In the genomic region with DNA sequence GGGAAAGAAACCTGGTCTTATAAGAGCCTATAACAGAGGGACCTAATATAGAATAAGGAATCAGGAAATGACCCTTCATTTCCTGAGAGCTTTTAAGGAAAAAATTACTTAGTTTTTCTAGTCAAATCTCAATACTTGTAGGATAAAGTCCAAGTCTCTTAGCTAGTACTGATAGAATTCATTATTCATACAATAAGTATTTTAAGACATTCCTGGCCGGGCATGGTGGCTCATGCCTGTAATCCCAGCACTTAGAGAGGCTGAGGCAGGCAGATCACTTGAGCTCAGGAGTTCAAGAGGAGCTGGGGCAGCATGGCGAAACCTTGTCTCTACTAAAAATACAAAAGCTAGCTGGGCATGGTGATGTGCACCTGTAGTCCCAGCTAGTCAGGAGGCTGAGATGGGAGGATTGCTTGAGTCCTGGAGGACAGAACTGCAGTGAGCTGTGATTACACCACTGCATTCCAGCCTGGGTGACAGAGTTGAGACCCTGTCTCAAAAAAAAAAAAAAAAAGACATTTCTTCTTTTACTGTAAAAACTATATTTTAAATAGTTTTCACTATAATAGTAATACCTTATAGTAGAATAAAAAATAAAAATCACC, we compare ENCODE assay signal across 13 cellular contexts. TPM values are rescaled to one million over a fixed set of nuclear protein-coding genes. Genes with fewer than 3 reads are reported as not detected.
DNase-seq lines count a peak whose midpoint lies in the region; ATAC-seq, FAIRE-seq and TF ChIP-seq lines count a peak whose summit lies in the region.
"Had no signal": no experiment of that assay in that cellular context is flagged by ENCODE, and none has a peak within 500 bp of the region (broad histone marks: within the 10 kb centered on the region; RNA-seq: fewer than 3 reads in every experiment).

No MANE protein-coding gene starts in this region.

- H3K79me2 ChIP-seq in neural cell (replicated peaks; ENCODE audit: insufficient read depth, low read length): peaks cover 57% of the 10 kb centered on the region

- H3K9me2 ChIP-seq in neural cell (ENCODE audit: insufficient read depth, low read length): no peaks in the 10 kb centered on the region

- peak overlapping the region; percentile 44 for H3K27ac Mint-ChIP-seq in Calu3 (ENCODE audit: unreplicated experiment)

- H3K4me2 ChIP-seq in neural cell (ENCODE audit: low read length): no peak overlapping the region

- no peak overlapping the region for H3K4me3 Mint-ChIP-seq in Calu3 (ENCODE audit: low read depth, unreplicated experiment)

- no peak overlapping the region for H2AFZ ChIP-seq in neural cell (ENCODE audit: low read depth, low read length)

- H3K27me3 ChIP-seq in bronchial epithelial cell (ENCODE audit: control insufficient read depth, insufficient read depth, low read length) (no peaks in the 10 kb centered on the region), neural cell (ENCODE audit: insufficient read depth, low read depth, low read length) (no peaks in the 10 kb centered on the region)
- H3K27me3 ChIP-seq: heart left ventricle had no signal

- H3K9me3 ChIP-seq in neural cell (ENCODE audit: low read length): no peaks in the 10 kb centered on the region
- H3K9me3 ChIP-seq: heart left ventricle had no signal

- H3K27ac ChIP-seq in neural cell (ENCODE audit: low read length): no peak overlapping the region

- peaks cover 45% of the 10 kb centered on the region for H3K36me3 Mint-ChIP-seq in Calu3 (ENCODE audit: insufficient read depth, unreplicated experiment)

- FAIRE-seq in bronchial epithelial cell (lab: Jason Lieb, UNC): no peak
- FAIRE-seq: TTC549 had no signal

- BruUV-seq in Calu3 (replicated peaks; lab: Mats Ljungman, UMichigan): no TSS peak

- H3K4me1 Mint-ChIP-seq in Calu3 (ENCODE audit: low read depth, unreplicated experiment): peaks cover 38% of the 10 kb centered on the region

- H3K4me3 ChIP-seq in bronchial epithelial cell (ENCODE audit: low read depth, low read length) (no peak overlapping the region), neural cell (ENCODE audit: low read length) (peak overlapping the region; percentile 99)

- intact Hi-C loops in Calu3 (cut with micrococcal nuclease; ENCODE audit: unreplicated experiment): no loop called here

- no peaks in the 10 kb centered on the region for H4K20me1 ChIP-seq in neural cell (ENCODE audit: insufficient read depth)

- no peaks in the 10 kb centered on the region for H3K9me3 Mint-ChIP-seq in Calu3 (ENCODE audit: low read depth, unreplicated experiment)

- no peaks in the 10 kb centered on the region for H3F3A ChIP-seq in neural cell (ENCODE audit: insufficient read depth, low read length, poor library complexity, severe bottlenecking)

- H3K36me3 ChIP-seq in bronchial epithelial cell (ENCODE audit: control insufficient read depth, insufficient read depth, low read length) (no peaks in the 10 kb centered on the region), neural cell (ENCODE audit: insufficient read depth, low read length) (no peaks in the 10 kb centered on the region)

- TF ChIP-seq CTCF in Calu3 (IDR thresholded peaks at IDR 0.05; ENCODE audit: unreplicated experiment) (no peak), bronchial epithelial cell (IDR thresholded peaks at IDR 0.05; ENCODE audit: insufficient read depth, low read length, severe bottlenecking) (no peak), neural cell (IDR thresholded peaks at IDR 0.05; ENCODE audit: poor library complexity, severe bottlenecking) (no peak)

- CTCF ChIA-PET in Calu3 (lab: Charles Lee): interaction anchor here (0.6 kb wide), 2 partner anchors 37 to 474 kb away, joined by 3 to 7 read pairs; no protein-coding TSS in a partner anchor

- no peak overlapping the region for H3K9ac ChIP-seq in neural cell (ENCODE audit: low read length)

- ATAC-seq in GM18511 (IDR thresholded peaks at IDR 0.05; ENCODE audit: unreplicated experiment): no peak
- ATAC-seq: heart left ventricle had no signal

- TF ChIP-seq RAD21 in neural cell (conservative IDR thresholded peaks at IDR 0.05): no peak

- DNase-seq in Calu3 (no peak), M059J (ENCODE audit: low read depth) (peak; percentile 62), bronchial epithelial cell (ENCODE audit: low read depth) (peak; percentile 75), NCI-H524 treated with DMSO at 0.1 percent for 48 hours (lab: John Stamatoyannopoulos, UW) (no peak), NCI-H2107 treated with DMSO at 0.1 percent for 48 hours (lab: John Stamatoyannopoulos, UW; ENCODE audit: unreplicated experiment) (no peak), NCI-H2029 (lab: John Stamatoyannopoulos, UW) (no peak)
- DNase-seq: GF-D8, KBM-7, NCI-H748 treated with DMSO at 0.1 percent for 48 hours had no signal

- no peaks in the 10 kb centered on the region for H3K27me3 Mint-ChIP-seq in Calu3 (ENCODE audit: unreplicated experiment)

- TF ChIP-seq EP300 in neural cell (conservative IDR thresholded peaks at IDR 0.05; ENCODE audit: poor library complexity, severe bottlenecking): no peak

TF ChIP-seq in neural cell, 6 proteins besides CTCF, POLR2A, EP300 and RAD21:
- TF ChIP-seq MXI1 (conservative IDR thresholded peaks at IDR 0.05; ENCODE audit: poor library complexity, severe bottlenecking) (no peak), EZH2 (IDR thresholded peaks at IDR 0.05; ENCODE audit: borderline replicate concordance, insufficient read depth, low read length, poor library complexity, severe bottlenecking) (no peak), POLR2AphosphoS5 (IDR thresholded peaks at IDR 0.05) (no peak), TAF1 (IDR thresholded peaks at IDR 0.05; ENCODE audit: low read depth) (no peak), SMC3 (conservative IDR thresholded peaks at IDR 0.05; ENCODE audit: poor library complexity) (no peak)
- TF ChIP-seq, protein P1, sequence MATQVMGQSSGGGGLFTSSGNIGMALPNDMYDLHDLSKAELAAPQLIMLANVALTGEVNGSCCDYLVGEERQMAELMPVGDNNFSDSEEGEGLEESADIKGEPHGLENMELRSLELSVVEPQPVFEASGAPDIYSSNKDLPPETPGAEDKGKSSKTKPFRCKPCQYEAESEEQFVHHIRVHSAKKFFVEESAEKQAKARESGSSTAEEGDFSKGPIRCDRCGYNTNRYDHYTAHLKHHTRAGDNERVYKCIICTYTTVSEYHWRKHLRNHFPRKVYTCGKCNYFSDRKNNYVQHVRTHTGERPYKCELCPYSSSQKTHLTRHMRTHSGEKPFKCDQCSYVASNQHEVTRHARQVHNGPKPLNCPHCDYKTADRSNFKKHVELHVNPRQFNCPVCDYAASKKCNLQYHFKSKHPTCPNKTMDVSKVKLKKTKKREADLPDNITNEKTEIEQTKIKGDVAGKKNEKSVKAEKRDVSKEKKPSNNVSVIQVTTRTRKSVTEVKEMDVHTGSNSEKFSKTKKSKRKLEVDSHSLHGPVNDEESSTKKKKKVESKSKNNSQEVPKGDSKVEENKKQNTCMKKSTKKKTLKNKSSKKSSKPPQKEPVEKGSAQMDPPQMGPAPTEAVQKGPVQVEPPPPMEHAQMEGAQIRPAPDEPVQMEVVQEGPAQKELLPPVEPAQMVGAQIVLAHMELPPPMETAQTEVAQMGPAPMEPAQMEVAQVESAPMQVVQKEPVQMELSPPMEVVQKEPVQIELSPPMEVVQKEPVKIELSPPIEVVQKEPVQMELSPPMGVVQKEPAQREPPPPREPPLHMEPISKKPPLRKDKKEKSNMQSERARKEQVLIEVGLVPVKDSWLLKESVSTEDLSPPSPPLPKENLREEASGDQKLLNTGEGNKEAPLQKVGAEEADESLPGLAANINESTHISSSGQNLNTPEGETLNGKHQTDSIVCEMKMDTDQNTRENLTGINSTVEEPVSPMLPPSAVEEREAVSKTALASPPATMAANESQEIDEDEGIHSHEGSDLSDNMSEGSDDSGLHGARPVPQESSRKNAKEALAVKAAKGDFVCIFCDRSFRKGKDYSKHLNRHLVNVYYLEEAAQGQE (IDR thresholded peaks at IDR 0.05; ENCODE audit: borderline replicate concordance): no peak
TF ChIP-seq in neural cell: peak in this region for 0.

RNA-seq across cellular contexts. Expression of a gene that starts 3.2 kb away (rescaled TPM):
- 47.6 and 50.6 TPM in 2 replicates for total RNA-seq in Calu3 (2022)
- total RNA-seq in M059J (2014; rRNA removed; shearing (Covaris generic)): 31.1 and 62.7 TPM in 2 replicates
- 120 and 129 TPM in 2 replicates for total RNA-seq in bronchial epithelial cell
- polyA plus RNA-seq in neural cell: 42.0 and 43.3 TPM in 2 replicates
- 93.5 and 104 TPM in 2 replicates for polyA minus RNA-seq in neural cell

RNA-seq across cellular contexts. Expression of a gene that starts 8.0 kb away (rescaled TPM):
- not detected in 2 replicates for total RNA-seq in Calu3 (2022)
- total RNA-seq in M059J (2014; rRNA removed; shearing (Covaris generic)): not detected in 2 replicates
- not detected in 2 replicates for total RNA-seq in bronchial epithelial cell
- polyA plus RNA-seq in neural cell: not detected in 2 replicates
- 0.12 TPM in 1 of 2 replicates, not detected in the other for polyA minus RNA-seq in neural cell
- total RNA-seq: heart left ventricle had no signal
- polyA plus RNA-seq: heart left ventricle had no signal

Comparison
In these comparisons a context has a peak if more than half of its experiments do, and no peak if none do; other contexts are left out.
1. DNase-seq: peak in M059J (single experiment) and bronchial epithelial cell (single experiment); none in Calu3 (single experiment), NCI-H524 treated with DMSO at 0.1 percent for 48 hours (single experiment), NCI-H2107 treated with DMSO at 0.1 percent for 48 hours (single experiment) and NCI-H2029 (single experiment).